Comparison of ENCODE assay signal across 8 cellular contexts in genomic region chr9:95516221-95516735, GRCh38. TPM values are rescaled to one million over a fixed set of nuclear protein-coding genes. Genes with fewer than 3 reads are reported as not detected.
DNase-seq lines count a peak whose midpoint lies in the region; ATAC-seq and TF ChIP-seq lines count a peak whose summit lies in the region.

No MANE protein-coding gene starts in this region.

- DNase-seq in GM06990 (ENCODE audit: extremely low read depth, insufficient read length): no peak
- DNase-seq in Panc1 (ENCODE audit: low read depth, low spot score): no peak
- DNase-seq in effector memory CD8-positive, alpha-beta T cell: no peak
- DNase-seq in naive thymus-derived CD8-positive, alpha-beta T cell: peak in 3 of 10 donors; percentile 9 to 16 (median 16)
- no peak for DNase-seq in KBM-7

- intact Hi-C loops in Panc1 (cut with micrococcal nuclease; ENCODE audit: unreplicated experiment): loop anchor here (10.0 kb wide), 1 partner anchor 1109 kb away; no protein-coding TSS in a partner anchor

- H3K9me3 ChIP-seq in Panc1 (ENCODE audit: control insufficient read depth, insufficient read depth, low read depth, low read length): no peaks in the 10 kb centered on the region

- H3K4me1 Mint-ChIP-seq in effector memory CD8-positive, alpha-beta T cell (ENCODE audit: low read depth in 2 of 2): peaks cover 23% of the 10 kb centered on the region in 2 donors
- H3K4me1 Mint-ChIP-seq in naive thymus-derived CD8-positive, alpha-beta T cell: peaks cover 19 to 43% (median 36%) of the 10 kb centered on the region in 4 donors

- no peaks in the 10 kb centered on the region; the same call in none of the 2 replicates for H3K27me3 ChIP-seq in GM06990 (replicated peaks; ENCODE audit: control insufficient read depth, insufficient read depth, low read length)
- no peaks in the 10 kb centered on the region for H3K27me3 ChIP-seq in Panc1 (ENCODE audit: control insufficient read depth, insufficient read depth, low read length)

- H3K27me3 Mint-ChIP-seq in effector memory CD8-positive, alpha-beta T cell: peaks cover 0 to 21% of the 10 kb centered on the region in 2 donors
- peaks cover 0 to 34% (median 0%) of the 10 kb centered on the region in 5 donors for H3K27me3 Mint-ChIP-seq in naive thymus-derived CD8-positive, alpha-beta T cell

- POLR2A ChIA-PET in Panc1 (lab: Charles Lee): no interaction called here
- POLR2A ChIA-PET in naive thymus-derived CD8-positive, alpha-beta T cell (lab: Charles Lee): interaction anchor here (0.6 to 2.5 kb wide), 5 partner anchors 10 to 433 kb away, joined by 3 to 9 read pairs (median 6); no protein-coding TSS in a partner anchor

- H3K27ac ChIP-seq in Panc1 (ENCODE audit: low read length): no peak overlapping the region

- H3K36me3 ChIP-seq in GM06990 (ENCODE audit: control insufficient read depth, insufficient read depth, low read length) (no peaks in the 10 kb centered on the region), Panc1 (ENCODE audit: control insufficient read depth, insufficient read depth, low read length) (no peaks in the 10 kb centered on the region)

- CTCF ChIA-PET in Panc1 (lab: Charles Lee): no interaction called here

- H3K9me3 Mint-ChIP-seq in effector memory CD8-positive, alpha-beta T cell: peaks cover 0 to 6% of the 10 kb centered on the region in 2 donors
- H3K9me3 Mint-ChIP-seq in naive thymus-derived CD8-positive, alpha-beta T cell: peaks cover 3 to 15% (median 10%) of the 10 kb centered on the region in 9 donors

- peaks cover 11% of the 10 kb centered on the region for H3K36me3 Mint-ChIP-seq in effector memory CD8-positive, alpha-beta T cell (ENCODE audit: insufficient read depth)
- peaks cover 0 to 12% (median 5%) of the 10 kb centered on the region in 3 donors for H3K36me3 Mint-ChIP-seq in naive thymus-derived CD8-positive, alpha-beta T cell

- no peak for TF ChIP-seq CTCF in GM06990 (IDR thresholded peaks at IDR 0.05; ENCODE audit: insufficient read depth, low read length, poor library complexity, severe bottlenecking)
- TF ChIP-seq CTCF in Panc1 (IDR thresholded peaks at IDR 0.05): no peak

- H3K27ac Mint-ChIP-seq in effector memory CD8-positive, alpha-beta T cell: peak overlapping the region; percentile 70 to 90
- H3K27ac Mint-ChIP-seq in naive thymus-derived CD8-positive, alpha-beta T cell: peak overlapping the region in 9 of 10 donors; percentile 16 to 88 (median 77)

- in situ Hi-C loops in Panc1 (cut with HindIII; ENCODE audit: low pct_unique_long_range_greater_than_20kb, low sequenced_read_pairs): no loop called here
- in situ Hi-C loops in KBM-7 (cut with MboI; ENCODE audit: low pct_unique_long_range_greater_than_20kb, low sequenced_read_pairs): no loop called here

- no TSS peak for BruUV-seq in Panc1 (replicated peaks; lab: Mats Ljungman, UMichigan)

- H3K4me1 ChIP-seq in Panc1 (ENCODE audit: control insufficient read depth, insufficient read depth, low read length): no peaks in the 10 kb centered on the region

- ATAC-seq in Panc1: peak; percentile 71
- peak; percentile 58 for ATAC-seq in effector memory CD8-positive, alpha-beta T cell (replicated peaks)
- ATAC-seq in naive thymus-derived CD8-positive, alpha-beta T cell: peak; percentile 29 to 48
- no peak for ATAC-seq in HG02763 (IDR thresholded peaks at IDR 0.05; ENCODE audit: unreplicated experiment)
- no peak for ATAC-seq in GM18861 (IDR thresholded peaks at IDR 0.05; ENCODE audit: unreplicated experiment)
- no peak for ATAC-seq in HG03442 (IDR thresholded peaks at IDR 0.05; ENCODE audit: unreplicated experiment)

- peak overlapping the region; percentile 96 to 97 for H3K4me3 Mint-ChIP-seq in effector memory CD8-positive, alpha-beta T cell
- H3K4me3 Mint-ChIP-seq in naive thymus-derived CD8-positive, alpha-beta T cell: peak overlapping the region; percentile 93 to 99 (median 96)

- H3K4me3 ChIP-seq in GM06990 (replicated peaks; ENCODE audit: low read depth, low read length) (peak overlapping the region; percentile 43), Panc1 (ENCODE audit: low read depth in 2 of 2, low read length in 2 of 2) (peak overlapping the region; percentile 52 to 57)

RNA-seq across cellular contexts. Expression of gene PTCH1, which starts 0.5 kb away (rescaled TPM):
- total RNA-seq in Panc1 (2021; ENCODE audit: unreplicated experiment): 6.6 TPM
- polyA plus RNA-seq in Panc1 (2012; ENCODE audit: insufficient read length): 5.8 TPM
- 10 to 100 TPM; 47.7 to 49.6 TPM for total RNA-seq in naive thymus-derived CD8-positive, alpha-beta T cell
- polyA plus RNA-seq in naive thymus-derived CD8-positive, alpha-beta T cell: 10 to 100 TPM; 10.5 to 18.1 (median 17.3) TPM

Comparison
In these comparisons a context has a peak if more than half of its experiments do, and no peak if none do; other contexts are left out.
1. ATAC-seq: peak in Panc1 (single experiment), effector memory CD8-positive, alpha-beta T cell (single experiment) and naive thymus-derived CD8-positive, alpha-beta T cell (2 of 2); none in HG02763 (single experiment), GM18861 (single experiment) and HG03442 (single experiment).